ENCODE assay signal across 1 cellular context in the genomic region with DNA sequence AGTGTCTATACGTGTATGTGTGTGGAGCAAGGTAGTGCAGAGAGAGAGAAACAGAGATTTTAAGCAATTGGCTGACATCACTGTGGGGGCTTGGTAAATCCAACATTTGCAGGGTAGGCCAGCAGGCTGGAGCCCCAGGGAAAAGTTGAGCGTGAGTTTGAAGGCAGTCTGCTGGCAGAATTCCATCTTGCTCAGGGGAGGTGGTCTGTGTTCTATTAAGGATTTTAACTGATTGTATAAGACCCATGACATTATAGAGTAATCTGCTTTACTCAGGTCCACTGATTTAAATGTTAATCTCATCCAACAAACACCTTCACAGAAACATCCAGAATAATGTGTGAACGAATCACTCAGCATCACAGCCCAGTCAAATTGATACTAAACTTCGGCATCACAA.
A peak's percentile ranks its signal among the peaks of the same experiment; 100 is the strongest.
TF ChIP-seq lines count a peak whose summit lies in the region.

No MANE protein-coding gene starts in this region.

TF ChIP-seq in SK-N-SH, 30 proteins besides CTCF, POLR2A, EP300 and RAD21 (continued from another document):
- TF ChIP-seq, protein P1, sequence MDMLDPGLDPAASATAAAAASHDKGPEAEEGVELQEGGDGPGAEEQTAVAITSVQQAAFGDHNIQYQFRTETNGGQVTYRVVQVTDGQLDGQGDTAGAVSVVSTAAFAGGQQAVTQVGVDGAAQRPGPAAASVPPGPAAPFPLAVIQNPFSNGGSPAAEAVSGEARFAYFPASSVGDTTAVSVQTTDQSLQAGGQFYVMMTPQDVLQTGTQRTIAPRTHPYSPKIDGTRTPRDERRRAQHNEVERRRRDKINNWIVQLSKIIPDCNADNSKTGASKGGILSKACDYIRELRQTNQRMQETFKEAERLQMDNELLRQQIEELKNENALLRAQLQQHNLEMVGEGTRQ (IDR thresholded peaks at IDR 0.05; ENCODE audit: borderline replicate concordance, low read depth, low read length) = no peak
- TF ChIP-seq, protein P2, sequence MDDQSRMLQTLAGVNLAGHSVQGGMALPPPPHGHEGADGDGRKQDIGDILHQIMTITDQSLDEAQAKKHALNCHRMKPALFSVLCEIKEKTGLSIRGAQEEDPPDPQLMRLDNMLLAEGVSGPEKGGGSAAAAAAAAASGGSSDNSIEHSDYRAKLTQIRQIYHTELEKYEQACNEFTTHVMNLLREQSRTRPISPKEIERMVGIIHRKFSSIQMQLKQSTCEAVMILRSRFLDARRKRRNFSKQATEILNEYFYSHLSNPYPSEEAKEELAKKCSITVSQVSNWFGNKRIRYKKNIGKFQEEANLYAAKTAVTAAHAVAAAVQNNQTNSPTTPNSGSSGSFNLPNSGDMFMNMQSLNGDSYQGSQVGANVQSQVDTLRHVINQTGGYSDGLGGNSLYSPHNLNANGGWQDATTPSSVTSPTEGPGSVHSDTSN (IDR thresholded peaks at IDR 0.05) = no peak
- peak; percentile 71 for TF ChIP-seq GATA2 (CRISPR knock-in tag; IDR thresholded peaks at IDR 0.05)
- no peak for TF ChIP-seq JUND (IDR thresholded peaks at IDR 0.05)
- no peak for TF ChIP-seq NFIC (IDR thresholded peaks at IDR 0.05; ENCODE audit: borderline replicate concordance)
